Comparison of ENCODE assay signal across 8 cellular contexts in the genomic region with DNA sequence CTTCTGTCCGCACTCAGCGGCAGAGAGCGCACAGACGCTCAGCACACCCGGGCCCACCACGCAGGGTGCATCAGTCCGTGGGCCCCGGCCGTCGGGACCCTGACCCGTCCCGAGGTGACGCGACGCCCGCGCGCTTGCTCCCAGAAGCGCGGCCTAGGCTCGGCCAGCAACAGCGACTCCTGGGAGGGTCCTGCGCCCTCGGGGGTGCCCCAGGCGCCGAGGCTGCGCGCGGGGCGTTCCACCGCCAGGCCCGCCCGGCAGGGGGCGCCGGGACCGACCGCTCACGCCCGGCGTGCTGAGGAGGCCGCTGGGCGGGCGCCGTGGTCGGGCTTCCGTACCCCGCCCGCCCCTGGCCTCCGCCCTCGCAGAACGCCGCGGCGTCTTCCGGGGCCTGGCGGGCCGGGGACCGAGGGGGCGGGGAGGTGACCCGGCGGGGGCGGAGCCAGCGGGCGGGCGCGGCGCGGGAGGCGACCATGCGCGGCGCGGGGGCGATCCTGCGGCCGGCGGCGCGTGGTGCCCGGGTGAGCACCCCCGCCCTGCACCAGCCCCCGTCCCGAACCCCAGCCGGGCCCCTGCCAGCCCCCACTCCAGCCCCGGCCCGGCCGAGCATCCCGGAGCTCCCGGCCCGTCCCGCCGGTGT. TPM values are rescaled to one million over a fixed set of nuclear protein-coding genes. Genes with fewer than 3 reads are reported as not detected.
DNase-seq lines count a peak whose midpoint lies in the region; ATAC-seq and TF ChIP-seq lines count a peak whose summit lies in the region.

A gene with protein sequence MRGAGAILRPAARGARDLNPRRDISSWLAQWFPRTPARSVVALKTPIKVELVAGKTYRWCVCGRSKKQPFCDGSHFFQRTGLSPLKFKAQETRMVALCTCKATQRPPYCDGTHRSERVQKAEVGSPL (plus strand): TSS at position 456 of the 640 bp plus-strand sequence. CDS start 18 bp downstream, at position 474.

- H3K4me1 ChIP-seq in suprapubic skin, result peaks cover 59% of the 10 kb centered on the region

- no peaks in the 10 kb centered on the region for H3K27me3 ChIP-seq in suprapubic skin

- peak within 1 kb of the TSS; percentile 82 for H3K4me3 ChIP-seq in suprapubic skin

- H3K9me3 ChIP-seq in KOPT-K1 (ENCODE audit: insufficient read depth, low read length, poor library complexity, severe bottlenecking) (no peaks in the 10 kb centered on the region), suprapubic skin (no peaks in the 10 kb centered on the region)

- TF ChIP-seq CTCF in omental fat pad (IDR thresholded peaks at IDR 0.05) (peak in 2 of 3 donors; percentile 71 to 77), suprapubic skin (IDR thresholded peaks at IDR 0.05) (peak; percentile 85 to 90)

- WGBS in suprapubic skin, result 0% methylated on average over 5 of the region's 92 CpGs

- ATAC-seq in GM21717 (IDR thresholded peaks at IDR 0.05; ENCODE audit: unreplicated experiment) (peak; percentile 54), omental fat pad (ENCODE audit: low FRiP score) (peak; percentile 94)

- DNase-seq in DMS79 (lab: John Stamatoyannopoulos, UW) (peak; percentile 40), SK-MEL-5 (ENCODE audit: low read depth, low spot score) (peak; percentile 86), germinal center (ENCODE audit: low spot score) (peak; percentile 94), omental fat pad (ENCODE audit: low spot score) (no peak), suprapubic skin (ENCODE audit: low spot score in 2 of 2) (peak; percentile 86 to 88)
- peak in 3 of 4 experiments; percentile 42 to 82 (median 63) for DNase-seq in activated naive CD4-positive, alpha-beta T cell (lab: John Stamatoyannopoulos, UW)

- H3K36me3 ChIP-seq in KOPT-K1 (ENCODE audit: insufficient read depth, low read length) (peaks cover 30% of the 10 kb centered on the region), suprapubic skin (peaks cover 15% of the 10 kb centered on the region)

- no peak for TF ChIP-seq POLR2A in suprapubic skin (IDR thresholded peaks at IDR 0.05)

- TF ChIP-seq EP300 in suprapubic skin (IDR thresholded peaks at IDR 0.05), result no peak

- H3K27ac ChIP-seq in KOPT-K1 (ENCODE audit: low read depth, low read length, poor library complexity, severe bottlenecking) (peak within 1 kb of the TSS; percentile 98), suprapubic skin (peak within 1 kb of the TSS; percentile 88)

- in situ Hi-C loops in SK-MEL-5 (cut with HindIII; ENCODE audit: low pct_unique_long_range_greater_than_20kb, low sequenced_read_pairs), result no loop called here

RNA-seq across cellular contexts. Expression of the gene that starts here (rescaled TPM):
- 6.0 and 7.1 TPM in 2 replicates for total RNA-seq in SK-MEL-5 (2014; rRNA removed; shearing (Covaris generic))
- polyA plus RNA-seq in SK-MEL-5 (2015; cell fraction: cytosol; rRNA removed), result 24.0 and 34.6 TPM in 2 replicates
- 4.6 and 6.3 TPM in 2 replicates for polyA plus RNA-seq in SK-MEL-5 (2015; cell fraction: nucleus; rRNA removed)
- total RNA-seq in omental fat pad (10 to 100 TPM in 3 of 4 donors, 1 to 10 TPM in 1; 7.6 to 25.5 (median 15.7) TPM), suprapubic skin (10 to 100 TPM in 2 of 4 donors, 1 to 10 TPM in 2; 6.8 to 12.7 (median 10.1) TPM)
